Comparison of ENCODE assay signal across 1 cellular context in the genomic region with DNA sequence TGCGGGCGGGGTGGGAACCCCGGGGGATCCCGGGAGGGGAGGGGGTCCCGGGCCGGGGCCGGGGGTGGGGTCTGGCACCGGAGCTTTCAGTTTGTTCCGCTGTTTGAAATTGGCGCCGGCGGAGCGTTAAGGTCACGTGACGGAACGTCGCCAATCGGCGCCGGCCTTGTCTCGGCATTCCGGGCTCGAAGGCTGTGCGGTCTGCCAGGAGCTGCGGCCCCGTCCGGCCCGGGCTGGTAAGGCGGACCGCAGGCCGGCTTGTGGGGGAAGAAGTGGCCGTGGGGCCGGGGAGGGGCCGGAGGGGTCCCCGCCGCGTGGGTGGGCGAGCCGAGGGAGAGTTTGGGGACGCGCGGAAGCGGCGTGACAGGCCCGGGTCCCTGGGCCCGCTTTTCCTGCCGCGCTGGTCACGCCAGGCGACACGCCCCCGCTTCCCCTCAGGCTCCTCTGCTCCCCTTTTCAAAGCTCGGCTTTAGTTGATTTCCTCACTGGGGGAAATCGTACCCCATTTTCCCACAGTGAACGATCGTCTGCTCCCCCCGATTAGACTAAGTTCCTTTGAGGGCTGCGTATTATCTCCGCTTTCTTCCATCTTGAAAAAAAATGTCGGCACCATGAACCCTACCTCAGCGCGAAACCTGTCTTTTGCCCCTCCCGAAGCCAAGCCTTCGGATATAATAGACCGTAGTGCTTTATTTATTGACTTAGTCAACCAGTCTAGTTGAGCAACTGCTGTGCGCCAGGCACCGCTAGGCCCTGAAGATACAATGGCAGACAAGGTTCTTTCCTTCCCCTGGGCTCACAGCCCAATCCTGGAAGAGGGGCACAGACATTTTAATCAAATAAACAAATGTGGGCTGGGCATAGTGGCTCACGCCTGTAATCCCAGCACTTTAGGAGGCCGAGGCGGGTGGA.
TF ChIP-seq lines count a peak whose summit lies in the region.

A gene with protein sequence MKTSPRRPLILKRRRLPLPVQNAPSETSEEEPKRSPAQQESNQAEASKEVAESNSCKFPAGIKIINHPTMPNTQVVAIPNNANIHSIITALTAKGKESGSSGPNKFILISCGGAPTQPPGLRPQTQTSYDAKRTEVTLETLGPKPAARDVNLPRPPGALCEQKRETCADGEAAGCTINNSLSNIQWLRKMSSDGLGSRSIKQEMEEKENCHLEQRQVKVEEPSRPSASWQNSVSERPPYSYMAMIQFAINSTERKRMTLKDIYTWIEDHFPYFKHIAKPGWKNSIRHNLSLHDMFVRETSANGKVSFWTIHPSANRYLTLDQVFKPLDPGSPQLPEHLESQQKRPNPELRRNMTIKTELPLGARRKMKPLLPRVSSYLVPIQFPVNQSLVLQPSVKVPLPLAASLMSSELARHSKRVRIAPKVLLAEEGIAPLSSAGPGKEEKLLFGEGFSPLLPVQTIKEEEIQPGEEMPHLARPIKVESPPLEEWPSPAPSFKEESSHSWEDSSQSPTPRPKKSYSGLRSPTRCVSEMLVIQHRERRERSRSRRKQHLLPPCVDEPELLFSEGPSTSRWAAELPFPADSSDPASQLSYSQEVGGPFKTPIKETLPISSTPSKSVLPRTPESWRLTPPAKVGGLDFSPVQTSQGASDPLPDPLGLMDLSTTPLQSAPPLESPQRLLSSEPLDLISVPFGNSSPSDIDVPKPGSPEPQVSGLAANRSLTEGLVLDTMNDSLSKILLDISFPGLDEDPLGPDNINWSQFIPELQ (minus strand): TSS at position 128 of the 912 bp plus-strand sequence. CDS start 2,696 bp downstream, outside the sequence.
A gene with protein sequence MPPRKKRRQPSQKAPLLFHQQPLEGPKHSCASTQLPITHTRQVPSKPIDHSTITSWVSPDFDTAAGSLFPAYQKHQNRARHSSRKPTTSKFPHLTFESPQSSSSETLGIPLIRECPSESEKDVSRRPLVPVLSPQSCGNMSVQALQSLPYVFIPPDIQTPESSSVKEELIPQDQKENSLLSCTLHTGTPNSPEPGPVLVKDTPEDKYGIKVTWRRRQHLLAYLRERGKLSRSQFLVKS (plus strand): TSS at position 177 of the 912 bp plus-strand sequence. CDS start 8,144 bp downstream, outside the sequence.

TF ChIP-seq in neural cell, 6 proteins besides CTCF, POLR2A, EP300 and RAD21 (continued from another document):
- TF ChIP-seq TAF1 (IDR thresholded peaks at IDR 0.05; ENCODE audit: low read depth) (peak; percentile 36), SMC3 (conservative IDR thresholded peaks at IDR 0.05; ENCODE audit: poor library complexity) (peak; percentile 11), POLR2AphosphoS5 (IDR thresholded peaks at IDR 0.05) (peak; percentile 96)
